In the genomic region with DNA sequence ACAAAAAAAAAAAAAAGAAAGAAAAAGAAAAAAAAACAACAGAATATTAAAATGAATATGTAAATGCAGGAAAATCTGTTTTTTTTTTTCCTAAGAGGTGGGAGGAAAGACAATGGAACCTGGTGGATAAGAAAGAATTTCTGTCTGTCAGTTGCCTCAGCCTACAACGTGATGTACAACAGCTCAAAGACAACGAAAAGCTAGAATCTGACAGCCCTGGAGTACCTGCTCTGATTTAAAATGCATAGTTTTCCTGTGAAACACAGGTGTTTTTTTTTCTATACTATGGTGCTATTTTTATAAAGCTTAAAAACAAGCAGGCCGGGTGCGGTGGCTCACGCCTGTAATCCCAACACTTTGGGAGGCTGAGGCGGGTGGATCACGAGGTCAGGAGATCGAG, we compare ENCODE assay signal across 11 cellular contexts. TPM values are rescaled to one million over a fixed set of nuclear protein-coding genes. Genes with fewer than 3 reads are reported as not detected.
DNase-seq lines count a peak whose midpoint lies in the region; ATAC-seq and TF ChIP-seq lines count a peak whose summit lies in the region.
"Had no signal": no experiment of that assay in that cellular context is flagged by ENCODE, and none has a peak within 500 bp of the region (broad histone marks: within the 10 kb centered on the region; RNA-seq: fewer than 3 reads in every experiment).

No MANE protein-coding gene starts in this region.

- no peak overlapping the region for H3K23ac ChIP-seq in trophoblast cell (ENCODE audit: low read length)

- H3K9me3 ChIP-seq in HEK293 (ENCODE audit: control insufficient read depth, insufficient read depth, low read depth, low read length) (no peaks in the 10 kb centered on the region), RWPE2 (ENCODE audit: severe bottlenecking) (no peaks in the 10 kb centered on the region), trophoblast cell (ENCODE audit: insufficient read depth, low read depth, low read length) (no peaks in the 10 kb centered on the region), tibial artery (no peaks in the 10 kb centered on the region)
- H3K9me3 ChIP-seq: BLaER1 treated with 17β-estradiol and CSF1 and Interleukin-3, amounts not matched to agents 10 nM and 100 nM had no signal

- no peaks in the 10 kb centered on the region for H3K36me3 Mint-ChIP-seq in activated T-helper 1 cell treated with anti-CD3 and anti-CD28 coated beads, Interleukin-12 subunit alpha, Interleukin-12 subunit beta, Interleukin-2, Interleukin-4 antibody, amounts not matched to agents 30 ng/mL and 10 ng/mL and 1 ng/mL, durations not matched to agents 14 hours and 24 hours and 36 hours (ENCODE audit: low read depth)
- H3K36me3 Mint-ChIP-seq: CD4-positive, CD25-positive, alpha-beta regulatory T cell had no signal

- H4K12ac ChIP-seq in trophoblast cell (ENCODE audit: low read depth, low read length), result no peak overlapping the region

- no peaks in the 10 kb centered on the region for H3K9me3 Mint-ChIP-seq in activated T-helper 1 cell treated with anti-CD3 and anti-CD28 coated beads, Interleukin-12 subunit alpha, Interleukin-12 subunit beta, Interleukin-2, Interleukin-4 antibody, amounts not matched to agents 30 ng/mL and 10 ng/mL and 1 ng/mL, durations not matched to agents 14 hours and 24 hours and 36 hours
- H3K9me3 Mint-ChIP-seq: CD4-positive, CD25-positive, alpha-beta regulatory T cell had no signal

- H3K4me3 Mint-ChIP-seq in activated T-helper 1 cell treated with anti-CD3 and anti-CD28 coated beads, Interleukin-12 subunit alpha, Interleukin-12 subunit beta, Interleukin-2, Interleukin-4 antibody, amounts not matched to agents 30 ng/mL and 10 ng/mL and 1 ng/mL, durations not matched to agents 14 hours and 24 hours and 36 hours, result no peak overlapping the region
- H3K4me3 Mint-ChIP-seq: CD4-positive, CD25-positive, alpha-beta regulatory T cell had no signal

- POLR2A ChIA-PET in HEK293 (lab: Yijun Ruan, JAX), result interaction anchor here (0.7 kb wide), 1 partner anchor 19 kb away, joined by 5 read pairs; no protein-coding TSS in a partner anchor

- WGBS in trophoblast cell (ENCODE audit: extremely low coverage, insufficient coverage, insufficient read length), result no CpG with 5 or more reads among the region's 8 CpGs

- H2BK5ac ChIP-seq in trophoblast cell (ENCODE audit: low read depth, low read length, poor library complexity), result no peak overlapping the region

- H3K4me3 ChIP-seq in HEK293 (ENCODE audit: low read depth, low read length) (no peak overlapping the region), RWPE2 (ENCODE audit: severe bottlenecking) (no peak overlapping the region), trophoblast cell (ENCODE audit: low read depth, low read length) (no peak overlapping the region), tibial artery (no peak overlapping the region)
- H3K4me3 ChIP-seq: BLaER1 treated with 17β-estradiol and CSF1 and Interleukin-3, amounts not matched to agents 10 nM and 100 nM had no signal

- H3K4me1 ChIP-seq in HEK293 (ENCODE audit: control insufficient read depth, insufficient read depth, low read length), result no peaks in the 10 kb centered on the region
- H3K4me1 ChIP-seq in RWPE2 (ENCODE audit: insufficient read depth, poor library complexity, severe bottlenecking), result peaks cover 20% of the 10 kb centered on the region
- H3K4me1 ChIP-seq in trophoblast cell (ENCODE audit: control insufficient read depth in 1 of 2, insufficient read depth in 2 of 2, low read length in 2 of 2), result peaks cover 31 to 35% of the 10 kb centered on the region in 2 experiments
- H3K4me1 ChIP-seq in tibial artery, result no peaks in the 10 kb centered on the region

- H3K27me3 ChIP-seq in RWPE2 (ENCODE audit: insufficient read depth, poor library complexity, severe bottlenecking) (no peaks in the 10 kb centered on the region), trophoblast cell (ENCODE audit: insufficient read depth, low read length) (no peaks in the 10 kb centered on the region), tibial artery (peaks cover 0 to 21% of the 10 kb centered on the region in 2 donors)
- H3K27me3 ChIP-seq: BLaER1 treated with 17β-estradiol and CSF1 and Interleukin-3, amounts not matched to agents 10 nM and 100 nM had no signal

- no peak overlapping the region for H3K14ac ChIP-seq in trophoblast cell (ENCODE audit: low read length)

- H3K27ac ChIP-seq in HEK293 (ENCODE audit: extremely low read depth, low read depth, low read length) (no peak overlapping the region), RWPE2 (ENCODE audit: poor library complexity, severe bottlenecking) (peak overlapping the region; percentile 4), trophoblast cell (ENCODE audit: low read depth, low read length) (peak overlapping the region; percentile 92), tibial artery (no peak overlapping the region)
- H3K27ac ChIP-seq: 22Rv1 had no signal

- H3K27me3 Mint-ChIP-seq in activated T-helper 1 cell treated with anti-CD3 and anti-CD28 coated beads, Interleukin-12 subunit alpha, Interleukin-12 subunit beta, Interleukin-2, Interleukin-4 antibody, amounts not matched to agents 30 ng/mL and 10 ng/mL and 1 ng/mL, durations not matched to agents 14 hours and 24 hours and 36 hours (ENCODE audit: insufficient read depth), result peaks cover 4% of the 10 kb centered on the region

- no peaks in the 10 kb centered on the region for H3K36me3 ChIP-seq in HEK293 (ENCODE audit: control insufficient read depth in 2 of 2, insufficient read depth in 1 of 2, low read length in 2 of 2)
- H3K36me3 ChIP-seq in RWPE2 (ENCODE audit: low read depth), result no peaks in the 10 kb centered on the region
- H3K36me3 ChIP-seq in trophoblast cell (ENCODE audit: control insufficient read depth in 1 of 2, insufficient read depth in 2 of 2, low read length in 2 of 2), result no peaks in the 10 kb centered on the region
- H3K36me3 ChIP-seq in tibial artery, result no peaks in the 10 kb centered on the region
- H3K36me3 ChIP-seq: BLaER1 treated with 17β-estradiol and CSF1 and Interleukin-3, amounts not matched to agents 10 nM and 100 nM had no signal

- H2AK5ac ChIP-seq in trophoblast cell (ENCODE audit: low read length), result no peak overlapping the region

- H3K18ac ChIP-seq in trophoblast cell (ENCODE audit: low read length), result no peak overlapping the region

- H2BK120ac ChIP-seq in trophoblast cell (ENCODE audit: insufficient read depth, low read length, poor library complexity), result no peak overlapping the region

- H3K4me2 ChIP-seq in trophoblast cell (ENCODE audit: low read length), result no peak overlapping the region

- no peak overlapping the region for H3K9ac ChIP-seq in trophoblast cell (ENCODE audit: low read length)

- no peak overlapping the region for H3K27ac Mint-ChIP-seq in activated T-helper 1 cell treated with anti-CD3 and anti-CD28 coated beads, Interleukin-12 subunit alpha, Interleukin-12 subunit beta, Interleukin-2, Interleukin-4 antibody, amounts not matched to agents 30 ng/mL and 10 ng/mL and 1 ng/mL, durations not matched to agents 14 hours and 24 hours and 36 hours
- H3K27ac Mint-ChIP-seq: CD4-positive, CD25-positive, alpha-beta regulatory T cell had no signal

- H3K79me2 ChIP-seq in trophoblast cell (ENCODE audit: control insufficient read depth, insufficient read depth, low read length, poor library complexity), result peaks cover 2% of the 10 kb centered on the region

- H4K91ac ChIP-seq in trophoblast cell (ENCODE audit: low read depth, low read length), result no peak overlapping the region

- intact Hi-C loops in tibial artery (cut with DNase I; ENCODE audit: low total_unique reads), result no loop called here
- intact Hi-C loops in activated T-helper 1 cell treated with anti-CD3 and anti-CD28 coated beads, Interleukin-12 subunit alpha, Interleukin-12 subunit beta, Interleukin-2, Interleukin-4 antibody, amounts not matched to agents 30 ng/mL and 10 ng/mL and 1 ng/mL, durations not matched to agents 14 hours and 24 hours and 36 hours (cut with micrococcal nuclease), result no loop called here

- no peak for ATAC-seq in RWPE2 (ENCODE audit: low read depth)

- peaks cover 5% of the 10 kb centered on the region for H3K4me1 Mint-ChIP-seq in activated T-helper 1 cell treated with anti-CD3 and anti-CD28 coated beads, Interleukin-12 subunit alpha, Interleukin-12 subunit beta, Interleukin-2, Interleukin-4 antibody, amounts not matched to agents 30 ng/mL and 10 ng/mL and 1 ng/mL, durations not matched to agents 14 hours and 24 hours and 36 hours (ENCODE audit: low read depth)

- peak; percentile 4 for DNase-seq in 8988T
- DNase-seq in RWPE2 (ENCODE audit: low spot score), result no peak
- no peak for DNase-seq in trophoblast cell
- no peak for DNase-seq in effector CD8-positive, alpha-beta T cell (lab: John Stamatoyannopoulos, UW)
- DNase-seq in iPS-NIHi7 (ENCODE audit: extremely low spot score), result no peak
- no peak for DNase-seq in tibial artery
- DNase-seq in activated T-helper 1 cell treated with anti-CD3 and anti-CD28 coated beads, Interleukin-12 subunit alpha, Interleukin-12 subunit beta, Interleukin-2, Interleukin-4 antibody, amounts not matched to agents 30 ng/mL and 10 ng/mL and 1 ng/mL, durations not matched to agents 14 hours and 24 hours and 36 hours (ENCODE audit: low spot score), result no peak
- DNase-seq: CD4-positive, CD25-positive, alpha-beta regulatory T cell had no signal

- TF ChIP-seq CTCF in HEK293 (tag by site-specific recombination; IDR thresholded peaks at IDR 0.05), result no peak
- no peak for TF ChIP-seq CTCF in RWPE2 (IDR thresholded peaks at IDR 0.05; ENCODE audit: poor library complexity, severe bottlenecking)
- TF ChIP-seq CTCF in tibial artery (IDR thresholded peaks at IDR 0.05), result no peak

- no peak overlapping the region for H2AFZ ChIP-seq in trophoblast cell (ENCODE audit: insufficient read depth, low read length, poor library complexity)

- CTCF ChIA-PET in HEK293 (lab: Yijun Ruan, JAX), result interaction anchor here (0.6 kb wide), 1 partner anchor 70 kb away, joined by 3 read pairs; no protein-coding TSS in a partner anchor

- no peak overlapping the region for H2BK12ac ChIP-seq in trophoblast cell (ENCODE audit: low read length)

- peaks cover 26% of the 10 kb centered on the region for H3K79me1 ChIP-seq in trophoblast cell (ENCODE audit: low read length)

- H4K8ac ChIP-seq in trophoblast cell (ENCODE audit: low read depth, low read length), result no peak overlapping the region

- no peak overlapping the region for H3K4ac ChIP-seq in trophoblast cell (ENCODE audit: low read depth, low read length)

RNA-seq across cellular contexts. Expression of a gene that starts 30.0 kb away (rescaled TPM):
- polyA plus RNA-seq in trophoblast cell (2013), result 74.0 and 74.9 TPM in 2 replicates
- 28.4 TPM in 2 replicates for total RNA-seq in activated T-helper 1 cell treated with anti-CD3 and anti-CD28 coated beads, Interleukin-12 subunit alpha, Interleukin-12 subunit beta, Interleukin-2, Interleukin-4 antibody, amounts not matched to agents 30 ng/mL and 10 ng/mL and 1 ng/mL, durations not matched to agents 14 hours and 24 hours and 36 hours

RNA-seq across cellular contexts. Expression of a gene that starts 36.3 kb away (rescaled TPM):
- polyA plus RNA-seq in trophoblast cell (2013), result 12.7 and 12.8 TPM in 2 replicates
- total RNA-seq in activated T-helper 1 cell treated with anti-CD3 and anti-CD28 coated beads, Interleukin-12 subunit alpha, Interleukin-12 subunit beta, Interleukin-2, Interleukin-4 antibody, amounts not matched to agents 30 ng/mL and 10 ng/mL and 1 ng/mL, durations not matched to agents 14 hours and 24 hours and 36 hours, result 0.39 and 0.81 TPM in 2 replicates
- total RNA-seq: CD4-positive, CD25-positive, alpha-beta regulatory T cell had no signal

Comparison
In these comparisons a context has a peak if more than half of its experiments do, and no peak if none do; other contexts are left out.
1. H3K27ac ChIP-seq: peak in RWPE2 (single experiment) and trophoblast cell (single experiment); none in HEK293 (single experiment) and tibial artery (0 of 2).